Comparison of ENCODE assay signal across 8 cellular contexts in genomic region chr1:247331526-247332214, GRCh38. TPM values are rescaled to one million over a fixed set of nuclear protein-coding genes. Genes with fewer than 3 reads are reported as not detected.
DNase-seq lines count a peak whose midpoint lies in the region; TF ChIP-seq lines count a peak whose summit lies in the region.

Gene ZNF496, minus strand, starts transcription at chr1:247331867. Its CDS starts 2,289 bp downstream, at chr1:247329578.

- H3K4me1 ChIP-seq in adipocyte (ENCODE audit: control insufficient read depth, insufficient read depth, low read length) = peaks cover 10% of the 10 kb centered on the region

- H3K9me3 Mint-ChIP-seq in HFFc6 = no peaks in the 10 kb centered on the region

- H3K4me3 ChIP-seq in adipocyte (ENCODE audit: low read length) = peak within 1 kb of the TSS; percentile 93

- no peak for TF ChIP-seq CTCF in GM10266 (IDR thresholded peaks at IDR 0.05; ENCODE audit: control insufficient read depth, insufficient read depth, low read depth, missing control alignments)
- no peak for TF ChIP-seq CTCF in HFFc6 (IDR thresholded peaks at IDR 0.05)

- peak within 1 kb of the TSS; percentile 92 for H3K9ac ChIP-seq in adipocyte (ENCODE audit: low read length)

- H3K27me3 Mint-ChIP-seq in HFFc6 (ENCODE audit: insufficient read depth) = 0 out of 2 replicates have a peak, but pooled peaks cover 3% of the 10 kb centered on the region

- no peaks in the 10 kb centered on the region for H3K9me3 ChIP-seq in adipocyte (ENCODE audit: control insufficient read depth, low read length)

- intact Hi-C loops in cardiac septum (cut with DNase I) = loop anchor here (5.0 kb wide), 2 partner anchors 41 to 219 kb away; no protein-coding TSS in a partner anchor

- H3K4me1 Mint-ChIP-seq in HFFc6 (ENCODE audit: low read depth) = peaks cover 41% of the 10 kb centered on the region

- H3K27me3 ChIP-seq in adipocyte (replicated peaks; ENCODE audit: control insufficient read depth, insufficient read depth, low read length) = no peaks in the 10 kb centered on the region

- peaks cover 11% of the 10 kb centered on the region; the same call in 1 of the 2 replicates for H3K36me3 Mint-ChIP-seq in HFFc6 (ENCODE audit: low read depth)

- peak within 1 kb of the TSS; percentile 76 for H3K27ac Mint-ChIP-seq in HFFc6

- peak within 1 kb of the TSS; percentile 88 for H3K4me3 Mint-ChIP-seq in HFFc6

- peaks cover 22% of the 10 kb centered on the region for H3K36me3 ChIP-seq in adipocyte (ENCODE audit: control insufficient read depth, insufficient read depth, low read length, severe bottlenecking)

- DNase-seq in GM10266 (ENCODE audit: extremely low spot score) = peak; percentile 97
- DNase-seq in HFFc6 = peak; percentile 71
- DNase-seq in MV-4-11 (lab: John Stamatoyannopoulos, UW) = peak; percentile 57
- peak; percentile 72 for DNase-seq in SKM-1 treated with dmso at 0.1 percent for 144 hours (lab: John Stamatoyannopoulos, UW; ENCODE audit: unreplicated experiment)
- DNase-seq in adipocyte (ENCODE audit: low read depth) = peak; percentile 92
- peak; percentile 86 for DNase-seq in cardiac septum (ENCODE audit: low spot score)
- DNase-seq in pons (ENCODE audit: low spot score) = peak; percentile 39
- peak; percentile 82 for DNase-seq in ureter (ENCODE audit: low spot score)

RNA-seq across cellular contexts. Expression of gene ZNF496, which starts in this region (rescaled TPM):
- 10 to 100 TPM; 13.7 to 19.9 (median 17.1) TPM for total RNA-seq in HFFc6 (2021; fragmentation: NEBNext Ultra II Directional; extraction: Animal tissue kit (Norgen Biotek cat#: 25700))
- 17.3 TPM for total RNA-seq in cardiac septum
- 25.7 TPM for total RNA-seq in ureter

Comparison
In these comparisons a context has a peak if more than half of its experiments do, and no peak if none do; other contexts are left out.
1. Peak in every context shown above with its lines: DNase-seq and H3K4me3 ChIP-seq.
2. DNase-seq: peak in every context shown above with its lines; median percentile 97 in GM10266; 92 in adipocyte; 86 in cardiac septum; 82 in ureter; 72 in SKM-1 treated with dmso at 0.1 percent for 144 hours; 71 in HFFc6; 57 in MV-4-11; 39 in pons.